1 cellular context compared by ENCODE assay signal in the genomic region with DNA sequence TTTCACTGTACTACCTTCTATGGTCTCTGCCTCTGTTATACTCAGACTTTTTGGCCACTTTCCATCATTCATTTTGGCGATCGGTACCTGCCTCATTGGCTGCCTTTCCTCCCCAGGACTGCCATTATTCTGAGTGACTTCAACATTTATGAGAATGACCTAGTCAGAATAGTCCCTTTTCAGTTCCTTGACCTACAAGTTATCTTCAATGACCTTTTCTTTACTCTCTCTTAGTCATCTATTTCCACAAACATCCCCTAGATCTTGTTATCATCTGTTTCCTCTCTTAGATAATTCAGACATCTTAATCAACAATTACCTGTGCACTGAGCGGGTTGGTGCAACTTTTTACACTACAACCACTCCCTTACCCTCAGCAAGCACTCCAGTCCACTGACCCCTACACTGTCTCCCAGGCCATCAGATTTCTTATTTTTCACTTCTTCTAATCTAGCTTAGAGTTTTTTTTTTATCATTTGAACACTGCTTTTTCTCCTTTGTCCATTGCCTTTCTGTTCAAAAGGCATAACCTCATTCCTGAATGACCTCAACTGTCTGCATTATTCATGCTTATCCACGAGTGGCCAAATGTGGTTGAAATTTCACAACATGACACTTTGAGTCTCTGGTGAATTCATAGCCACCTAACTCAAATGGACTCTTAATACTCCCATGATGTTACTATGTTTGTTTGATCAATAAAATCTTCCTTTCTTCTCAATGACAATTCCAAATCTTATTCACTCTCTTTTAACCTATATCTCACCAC.
TF ChIP-seq lines count a peak whose summit lies in the region.

No MANE protein-coding gene starts in this region.

TF ChIP-seq in SK-N-SH, 30 proteins besides CTCF, POLR2A, EP300 and RAD21 (continued from another document):
- TF ChIP-seq, protein P1, sequence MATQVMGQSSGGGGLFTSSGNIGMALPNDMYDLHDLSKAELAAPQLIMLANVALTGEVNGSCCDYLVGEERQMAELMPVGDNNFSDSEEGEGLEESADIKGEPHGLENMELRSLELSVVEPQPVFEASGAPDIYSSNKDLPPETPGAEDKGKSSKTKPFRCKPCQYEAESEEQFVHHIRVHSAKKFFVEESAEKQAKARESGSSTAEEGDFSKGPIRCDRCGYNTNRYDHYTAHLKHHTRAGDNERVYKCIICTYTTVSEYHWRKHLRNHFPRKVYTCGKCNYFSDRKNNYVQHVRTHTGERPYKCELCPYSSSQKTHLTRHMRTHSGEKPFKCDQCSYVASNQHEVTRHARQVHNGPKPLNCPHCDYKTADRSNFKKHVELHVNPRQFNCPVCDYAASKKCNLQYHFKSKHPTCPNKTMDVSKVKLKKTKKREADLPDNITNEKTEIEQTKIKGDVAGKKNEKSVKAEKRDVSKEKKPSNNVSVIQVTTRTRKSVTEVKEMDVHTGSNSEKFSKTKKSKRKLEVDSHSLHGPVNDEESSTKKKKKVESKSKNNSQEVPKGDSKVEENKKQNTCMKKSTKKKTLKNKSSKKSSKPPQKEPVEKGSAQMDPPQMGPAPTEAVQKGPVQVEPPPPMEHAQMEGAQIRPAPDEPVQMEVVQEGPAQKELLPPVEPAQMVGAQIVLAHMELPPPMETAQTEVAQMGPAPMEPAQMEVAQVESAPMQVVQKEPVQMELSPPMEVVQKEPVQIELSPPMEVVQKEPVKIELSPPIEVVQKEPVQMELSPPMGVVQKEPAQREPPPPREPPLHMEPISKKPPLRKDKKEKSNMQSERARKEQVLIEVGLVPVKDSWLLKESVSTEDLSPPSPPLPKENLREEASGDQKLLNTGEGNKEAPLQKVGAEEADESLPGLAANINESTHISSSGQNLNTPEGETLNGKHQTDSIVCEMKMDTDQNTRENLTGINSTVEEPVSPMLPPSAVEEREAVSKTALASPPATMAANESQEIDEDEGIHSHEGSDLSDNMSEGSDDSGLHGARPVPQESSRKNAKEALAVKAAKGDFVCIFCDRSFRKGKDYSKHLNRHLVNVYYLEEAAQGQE (IDR thresholded peaks at IDR 0.05; ENCODE audit: low read depth, low read length), result no peak
- no peak for TF ChIP-seq TAF1 (IDR thresholded peaks at IDR 0.05; ENCODE audit: borderline replicate concordance, low read depth, low read length)
- TF ChIP-seq, protein P2, sequence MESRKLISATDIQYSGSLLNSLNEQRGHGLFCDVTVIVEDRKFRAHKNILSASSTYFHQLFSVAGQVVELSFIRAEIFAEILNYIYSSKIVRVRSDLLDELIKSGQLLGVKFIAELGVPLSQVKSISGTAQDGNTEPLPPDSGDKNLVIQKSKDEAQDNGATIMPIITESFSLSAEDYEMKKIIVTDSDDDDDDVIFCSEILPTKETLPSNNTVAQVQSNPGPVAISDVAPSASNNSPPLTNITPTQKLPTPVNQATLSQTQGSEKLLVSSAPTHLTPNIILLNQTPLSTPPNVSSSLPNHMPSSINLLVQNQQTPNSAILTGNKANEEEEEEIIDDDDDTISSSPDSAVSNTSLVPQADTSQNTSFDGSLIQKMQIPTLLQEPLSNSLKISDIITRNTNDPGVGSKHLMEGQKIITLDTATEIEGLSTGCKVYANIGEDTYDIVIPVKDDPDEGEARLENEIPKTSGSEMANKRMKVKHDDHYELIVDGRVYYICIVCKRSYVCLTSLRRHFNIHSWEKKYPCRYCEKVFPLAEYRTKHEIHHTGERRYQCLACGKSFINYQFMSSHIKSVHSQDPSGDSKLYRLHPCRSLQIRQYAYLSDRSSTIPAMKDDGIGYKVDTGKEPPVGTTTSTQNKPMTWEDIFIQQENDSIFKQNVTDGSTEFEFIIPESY (IDR thresholded peaks at IDR 0.05; ENCODE audit: borderline replicate concordance, low read depth), result no peak
- TF ChIP-seq JUND (IDR thresholded peaks at IDR 0.05), result no peak
